In the genomic region with DNA sequence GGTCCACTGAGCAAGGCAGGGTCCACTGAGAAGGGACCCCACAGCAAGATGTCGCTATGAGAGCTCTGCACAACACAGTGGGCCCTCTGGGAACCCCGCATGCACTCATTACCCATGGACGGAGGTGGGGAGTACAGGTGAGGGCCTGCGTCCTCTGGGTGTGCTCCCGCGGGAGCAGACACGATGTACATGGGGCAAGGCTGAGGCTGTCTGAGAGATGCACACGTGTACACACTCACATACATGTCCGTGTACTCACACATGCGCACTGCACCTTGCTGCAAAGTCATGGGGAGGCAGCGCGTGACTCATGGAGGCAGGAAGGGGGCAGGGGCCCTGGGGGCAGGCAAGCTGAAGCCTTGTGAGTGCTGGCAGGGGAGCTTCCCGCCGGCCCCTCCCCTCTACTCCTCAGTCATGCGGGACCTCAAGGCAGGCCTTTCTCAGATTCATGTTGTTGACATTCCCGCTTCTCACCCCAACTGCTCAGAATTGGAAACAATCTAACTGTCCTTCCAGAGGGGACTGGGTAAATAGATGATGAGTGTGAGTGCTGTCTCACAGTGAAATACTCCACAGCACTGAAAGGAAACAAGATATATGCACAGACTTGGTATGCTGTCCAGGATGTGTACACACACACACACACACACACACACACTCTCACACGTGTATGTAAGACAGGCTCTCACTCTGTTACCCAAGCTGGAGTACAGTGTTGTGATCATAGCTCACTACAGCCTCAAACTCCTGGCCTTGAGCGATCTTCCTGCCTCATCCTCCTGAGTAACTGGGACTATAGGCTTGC, we compare ENCODE assay signal across 8 cellular contexts. TPM values are rescaled to one million over a fixed set of nuclear protein-coding genes. Genes with fewer than 3 reads are reported as not detected.
DNase-seq lines count a peak whose midpoint lies in the region; ATAC-seq lines count a peak whose summit lies in the region.

No MANE protein-coding gene starts in this region.

- peak overlapping the region; percentile 73 for H3K27ac ChIP-seq in ACC112 (ENCODE audit: low read depth, low read length)

- no peak overlapping the region for H3K4me3 Mint-ChIP-seq in activated naive CD8-positive, alpha-beta T cell treated with anti-CD3 and anti-CD28 coated beads for 36 hours

- no peaks in the 10 kb centered on the region for H3K27me3 Mint-ChIP-seq in activated naive CD8-positive, alpha-beta T cell treated with anti-CD3 and anti-CD28 coated beads for 36 hours

- no peaks in the 10 kb centered on the region for H3K9me3 Mint-ChIP-seq in activated naive CD8-positive, alpha-beta T cell treated with anti-CD3 and anti-CD28 coated beads for 36 hours

- DNase-seq in HT1080 (ENCODE audit: low read depth) = peak; percentile 87
- peak; percentile 46 for DNase-seq in activated naive CD8-positive, alpha-beta T cell treated with anti-CD3 and anti-CD28 coated beads for 36 hours
- DNase-seq in islet precursor cell = peak; percentile 97
- DNase-seq in ureter (ENCODE audit: low spot score) = no peak
- no peak for DNase-seq in activated CD4-positive, CD25-positive, alpha-beta regulatory T cell (lab: John Stamatoyannopoulos, UW)

- ATAC-seq in GM19467 (IDR thresholded peaks at IDR 0.05; ENCODE audit: unreplicated experiment) (no peak), GM18870 (IDR thresholded peaks at IDR 0.05; ENCODE audit: unreplicated experiment) (no peak)

- H3K27me3 ChIP-seq in ACC112 (ENCODE audit: insufficient read depth, low read length) = peaks cover 10% of the 10 kb centered on the region

- no peak overlapping the region for H3K27ac Mint-ChIP-seq in activated naive CD8-positive, alpha-beta T cell treated with anti-CD3 and anti-CD28 coated beads for 36 hours

- H3K36me3 ChIP-seq in ACC112 (ENCODE audit: insufficient read depth, low read length) = no peaks in the 10 kb centered on the region

- H3K36me3 Mint-ChIP-seq in activated naive CD8-positive, alpha-beta T cell treated with anti-CD3 and anti-CD28 coated beads for 36 hours = no peaks in the 10 kb centered on the region

- H2AFZ ChIP-seq in ACC112 (ENCODE audit: low read length, unreplicated experiment) = peak overlapping the region; percentile 60

- no peaks in the 10 kb centered on the region for H3K4me1 Mint-ChIP-seq in activated naive CD8-positive, alpha-beta T cell treated with anti-CD3 and anti-CD28 coated beads for 36 hours

- peak overlapping the region; percentile 56; the same call in 1 of the 2 replicates for H3K4me3 ChIP-seq in ACC112 (ENCODE audit: low read depth, low read length)

- H3K79me2 ChIP-seq in ACC112 (ENCODE audit: control insufficient read depth, insufficient read depth, low read length, unreplicated experiment) = no peaks in the 10 kb centered on the region

- peaks cover 18% of the 10 kb centered on the region for H3K4me1 ChIP-seq in ACC112 (ENCODE audit: control insufficient read depth, insufficient read depth, low read length, unreplicated experiment)

RNA-seq across cellular contexts. Expression of a gene that starts 40.0 kb away (rescaled TPM):
- 0.33 and 0.39 TPM in 2 replicates for total RNA-seq in HT1080 (2014; rRNA removed; shearing (Covaris generic))
- polyA plus RNA-seq in HT1080 (2015; cell fraction: cytosol; rRNA removed) = 0.32 and 0.41 TPM in 2 replicates
- polyA plus RNA-seq in HT1080 (2015; cell fraction: nucleus; rRNA removed) = 0.19 and 0.55 TPM in 2 replicates
- under 1 TPM; 0.80 to 0.90 TPM for total RNA-seq in activated naive CD8-positive, alpha-beta T cell treated with anti-CD3 and anti-CD28 coated beads for 36 hours
- total RNA-seq in ureter = 0.29 TPM

Comparison
In these comparisons a context has a peak if more than half of its experiments do, and no peak if none do; other contexts are left out.
1. DNase-seq: peak in HT1080 (single experiment), activated naive CD8-positive, alpha-beta T cell treated with anti-CD3 and anti-CD28 coated beads for 36 hours (single experiment) and islet precursor cell (single experiment); none in ureter (single experiment) and activated CD4-positive, CD25-positive, alpha-beta regulatory T cell (0 of 4).